7 cellular contexts compared by ENCODE assay signal in the genomic region with DNA sequence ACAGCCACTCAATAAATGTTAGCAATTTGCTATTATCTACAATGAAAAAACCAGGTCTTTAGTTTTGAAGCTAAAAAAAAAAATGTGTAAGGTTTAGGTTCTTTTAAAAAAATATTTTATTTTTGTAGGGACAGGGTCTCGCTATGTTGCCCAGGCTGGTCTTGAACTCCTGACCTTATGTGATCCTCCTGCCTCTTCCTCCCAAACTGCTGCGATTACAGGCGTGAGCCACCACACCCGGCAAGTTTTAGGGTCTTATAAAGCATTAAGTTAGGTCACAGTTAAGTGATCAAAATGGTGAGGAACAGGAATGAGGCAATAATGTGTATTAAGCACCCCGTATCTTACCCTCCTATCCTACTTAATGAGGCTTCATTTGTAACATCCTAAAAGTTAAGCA. TPM values are rescaled to one million over a fixed set of nuclear protein-coding genes. Genes with fewer than 3 reads are reported as not detected.
DNase-seq lines count a peak whose midpoint lies in the region; ATAC-seq, FAIRE-seq and TF ChIP-seq lines count a peak whose summit lies in the region.

No MANE protein-coding gene starts in this region.

- H3K9me3 ChIP-seq in muscle layer of colon (ENCODE audit: low read length): no peaks in the 10 kb centered on the region

- ATAC-seq in GM19395 (IDR thresholded peaks at IDR 0.05; ENCODE audit: unreplicated experiment) (peak; percentile 19), HG03439 (IDR thresholded peaks at IDR 0.05; ENCODE audit: unreplicated experiment) (peak; percentile 9)

- no peak for DNase-seq in brain microvascular endothelial cell
- DNase-seq in A172 (ENCODE audit: low spot score): no peak
- DNase-seq in D721Med (ENCODE audit: insufficient read length, low spot score): no peak
- DNase-seq in NCI-H1092 treated with DMSO at 0.1 percent for 48 hours (lab: John Stamatoyannopoulos, UW): no peak

- H3K4me1 ChIP-seq in muscle layer of colon (ENCODE audit: insufficient read depth, low read length): peaks cover 21% of the 10 kb centered on the region

- H3K4me3 ChIP-seq in brain microvascular endothelial cell (ENCODE audit: low read depth, low read length) (peak overlapping the region; percentile 76), muscle layer of colon (ENCODE audit: low read depth in 1 of 2, low read length in 2 of 2) (peak overlapping the region; percentile 63 to 88)

- FAIRE-seq in D721Med (lab: Jason Lieb, UNC): no peak

- in situ Hi-C loops in brain microvascular endothelial cell (cut with HindIII; ENCODE audit: low pct_ligation_motif_present, low sequenced_read_pairs): no loop called here

- H3K9ac ChIP-seq in muscle layer of colon (ENCODE audit: low read length): peak overlapping the region; percentile 79

- no peaks in the 10 kb centered on the region for H3K27me3 ChIP-seq in brain microvascular endothelial cell (replicated peaks)
- no peaks in the 10 kb centered on the region for H3K27me3 ChIP-seq in muscle layer of colon (ENCODE audit: control insufficient read depth in 1 of 2, insufficient read depth in 2 of 2, low read length in 2 of 2)

- H3K36me3 ChIP-seq in brain microvascular endothelial cell (replicated peaks) (no peaks in the 10 kb centered on the region), muscle layer of colon (ENCODE audit: insufficient read depth, low read length) (peaks cover 6% of the 10 kb centered on the region)

- peak overlapping the region; percentile 93 for H3K27ac ChIP-seq in brain microvascular endothelial cell
- no peak overlapping the region for H3K27ac ChIP-seq in muscle layer of colon (ENCODE audit: low read depth, low read length)

- TF ChIP-seq CTCF in brain microvascular endothelial cell (IDR thresholded peaks at IDR 0.05; ENCODE audit: low read depth, low read length, missing control alignments) (no peak), D721Med (IDR thresholded peaks at IDR 0.05; ENCODE audit: insufficient read depth, missing control alignments) (no peak)

RNA-seq across cellular contexts. Expression of a gene that starts 0.8 kb away (rescaled TPM):
- 50.0 and 62.3 TPM in 2 replicates for total RNA-seq in A172 (2014; rRNA removed; shearing (Covaris generic))
